In the genomic region with DNA sequence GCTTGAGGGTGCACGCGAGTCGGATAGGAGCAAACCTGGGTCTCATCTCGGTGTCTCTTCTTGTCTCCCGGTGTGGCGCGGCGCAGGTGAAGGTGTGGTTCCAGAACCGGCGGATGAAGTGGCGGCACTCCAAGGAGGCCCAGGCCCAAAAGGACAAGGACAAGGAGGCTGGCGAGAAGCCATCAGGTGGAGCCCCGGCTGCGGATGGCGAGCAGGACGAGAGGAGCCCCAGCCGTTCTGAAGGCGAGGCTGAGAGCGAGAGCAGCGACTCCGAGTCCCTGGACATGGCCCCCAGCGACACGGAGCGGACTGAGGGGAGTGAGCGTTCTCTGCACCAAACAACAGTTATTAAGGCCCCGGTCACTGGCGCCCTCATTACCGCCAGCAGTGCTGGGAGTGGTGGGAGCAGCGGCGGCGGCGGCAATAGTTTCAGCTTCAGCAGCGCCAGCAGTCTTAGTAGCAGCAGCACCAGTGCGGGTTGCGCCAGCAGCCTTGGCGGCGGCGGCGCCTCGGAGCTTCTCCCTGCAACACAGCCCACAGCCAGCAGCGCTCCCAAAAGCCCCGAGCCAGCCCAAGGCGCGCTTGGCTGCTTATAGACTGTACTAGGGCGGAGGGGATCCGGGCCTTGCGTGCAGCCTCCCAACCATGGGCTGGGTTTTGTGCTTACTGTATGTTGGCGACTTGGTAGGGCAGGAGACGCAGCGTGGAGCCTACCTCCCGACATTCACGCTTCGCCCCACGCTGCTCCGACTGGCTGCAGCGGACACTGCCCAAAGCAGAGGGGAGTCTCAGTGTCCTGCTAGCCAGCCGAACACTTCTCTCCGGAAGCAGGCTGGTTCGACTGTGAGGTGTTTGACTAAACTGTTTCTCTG, we compare ENCODE assay signal across 15 cellular contexts. TPM values are rescaled to one million over a fixed set of nuclear protein-coding genes. Genes with fewer than 3 reads are reported as not detected.
DNase-seq lines count a peak whose midpoint lies in the region; FAIRE-seq and TF ChIP-seq lines count a peak whose summit lies in the region.
"Had no signal": no experiment of that assay in that cellular context is flagged by ENCODE, and none has a peak within 500 bp of the region (broad histone marks: within the 10 kb centered on the region; RNA-seq: fewer than 3 reads in every experiment).

No MANE protein-coding gene starts in this region.

- H2BK15ac ChIP-seq in H1 (ENCODE audit: low read length): peak overlapping the region; percentile 81; the same call in 1 of the 2 replicates

- H2BK20ac ChIP-seq in H1 (ENCODE audit: low read length): no peak overlapping the region

- H3K27ac ChIP-seq in H1 (ENCODE audit: low read depth, low read length) (no peak overlapping the region), keratinocyte (ENCODE audit: control insufficient read depth, insufficient read depth, low read length) (no peak overlapping the region), small intestine (ENCODE audit: low read depth in 1 of 2, low read length in 1 of 2) (no peak overlapping the region), PC-9 (no peak overlapping the region)
- H3K27ac ChIP-seq: right lobe of liver had no signal

- H3K79me2 ChIP-seq in H1 (ENCODE audit: control insufficient read depth in 1 of 2, insufficient read depth in 2 of 2, low read length in 2 of 2) (no peaks in the 10 kb centered on the region), keratinocyte (ENCODE audit: control insufficient read depth, insufficient read depth, low read length) (no peaks in the 10 kb centered on the region), PC-9 (ENCODE audit: low read depth) (no peaks in the 10 kb centered on the region)

- POLR2A ChIA-PET in H1 (lab: Charles Lee; ENCODE audit: partially characterized antibody): interaction anchor here (1.8 kb wide), 1 partner anchor 10 kb away, joined by 6 read pairs; no protein-coding TSS in a partner anchor
- POLR2A ChIA-PET in PC-9 (lab: Charles Lee; ENCODE audit: unreplicated experiment): no interaction called here

- H3K27ac Mint-ChIP-seq in progenitor cell of endocrine pancreas: no peak overlapping the region
- no peak overlapping the region for H3K27ac Mint-ChIP-seq in activated naive CD8-positive, alpha-beta T cell treated with anti-CD3 and anti-CD28 coated beads for 36 hours
- H3K27ac Mint-ChIP-seq: activated T-cell treated with anti-CD3 and anti-CD28 coated beads, Interleukin-2, amount 50 U/mL, for 72 hours had no signal

- H2BK120ac ChIP-seq in H1 (replicated peaks; ENCODE audit: low read depth, low read length): no peak overlapping the region

- intact Hi-C loops in PC-9 (cut with micrococcal nuclease; ENCODE audit: unreplicated experiment): no loop called here

- H3K56ac ChIP-seq in H1 (replicated peaks; ENCODE audit: insufficient read length, low read depth, low read length): no peak overlapping the region

- dilution Hi-C loops in keratinocyte (cut with MboI; ENCODE audit: extremely low pct_ligation_motif_present, low sequenced_read_pairs): no loop called here

- CTCF ChIA-PET in H1 (lab: Charles Lee; ENCODE audit: partially characterized antibody) (interaction anchor here (0.7 to 3.8 kb wide), 4 partner anchors 9 to 573 kb away, joined by 3 to 32 read pairs (median 8); no protein-coding TSS in a partner anchor), PC-9 (lab: Charles Lee) (no interaction called here)

- TF ChIP-seq CTCF in H1 (IDR thresholded peaks at IDR 0.05; ENCODE audit: control extremely low read depth in 1 of 3, insufficient read depth in 1 of 3, low read depth in 1 of 3, low read length in 3 of 3): peak in 1 of 3 experiments; percentile 2; a peak in 1 of 4 replicates
- TF ChIP-seq CTCF in keratinocyte (optimal IDR thresholded peaks at IDR 0.05 in 1 of 3, IDR thresholded peaks at IDR 0.05 in 1 of 3, conservative IDR thresholded peaks at IDR 0.05 in 1 of 3; ENCODE audit: extremely low read depth in 1 of 3, insufficient read depth in 2 of 3, low read length in 3 of 3): no peak
- TF ChIP-seq CTCF in progenitor cell of endocrine pancreas (IDR thresholded peaks at IDR 0.05; ENCODE audit: unreplicated experiment): peak; percentile 25
- TF ChIP-seq CTCF in PC-9 (conservative IDR thresholded peaks at IDR 0.05): no peak

- H2BK12ac ChIP-seq in H1 (ENCODE audit: low read depth, low read length): peak overlapping the region; percentile 50; the same call in 1 of the 2 replicates

- no peak for FAIRE-seq in H1 (lab: Jason Lieb, UNC)
- no peak for FAIRE-seq in keratinocyte (lab: Jason Lieb, UNC)
- FAIRE-seq in small intestine (lab: Jason Lieb, UNC): no peak

- H3K79me1 ChIP-seq in H1 (ENCODE audit: low read depth, low read length): no peaks in the 10 kb centered on the region

- peaks cover 4% of the 10 kb centered on the region; the same call in 1 of the 2 replicates for H3K23me2 ChIP-seq in H1 (ENCODE audit: low read depth, low read length)

- TF ChIP-seq RAD21 in H1 (IDR thresholded peaks at IDR 0.05 in 1 of 2, conservative IDR thresholded peaks at IDR 0.05 in 1 of 2; ENCODE audit: low read depth in 2 of 2, low read length in 2 of 2): peak in 1 of 2 experiments; percentile 18; a peak in 2 of 4 replicates

- no peak overlapping the region for H2BK5ac ChIP-seq in H1 (ENCODE audit: low read depth, low read length)

- no peak overlapping the region for H4K91ac ChIP-seq in H1 (replicated peaks; ENCODE audit: insufficient read length, low read length)

- H3K9me2 ChIP-seq in PC-9 (ENCODE audit: insufficient read depth): no peaks in the 10 kb centered on the region

- H4K5ac ChIP-seq in H1 (ENCODE audit: insufficient read length, low read depth, low read length): no peak overlapping the region

- H3K4me1 ChIP-seq in H1 (replicated peaks in 1 of 4; ENCODE audit: control insufficient read depth in 3 of 4, insufficient read depth in 4 of 4, low read length in 3 of 4) (peaks cover 9 to 47% (median 20%) of the 10 kb centered on the region in 4 experiments), keratinocyte (ENCODE audit: control insufficient read depth, extremely low read depth, insufficient read depth, low read length) (peaks cover 5% of the 10 kb centered on the region), small intestine (ENCODE audit: control insufficient read depth in 2 of 2, insufficient read depth in 1 of 2, low read depth in 1 of 2, low read length in 1 of 2) (no peaks in the 10 kb centered on the region), PC-9 (replicated peaks; ENCODE audit: insufficient read depth) (peaks cover 6% of the 10 kb centered on the region)

- H3K18ac ChIP-seq in H1 (ENCODE audit: extremely low read depth, low read length): no peak overlapping the region; the same call in none of the 2 replicates

- H3K4me3 Mint-ChIP-seq in progenitor cell of endocrine pancreas (ENCODE audit: low read depth): no peak overlapping the region
- H3K4me3 Mint-ChIP-seq in activated naive CD8-positive, alpha-beta T cell treated with anti-CD3 and anti-CD28 coated beads for 36 hours: no peak overlapping the region
- H3K4me3 Mint-ChIP-seq: activated T-cell treated with anti-CD3 and anti-CD28 coated beads, Interleukin-2, amount 50 U/mL, for 72 hours had no signal

- DNase-seq in H7 (peak; percentile 89), H1 (ENCODE audit: low read depth in 1 of 2, low spot score in 2 of 2) (peak in 1 of 2 experiments; percentile 69), keratinocyte (ENCODE audit: low read depth, low spot score) (no peak), progenitor cell of endocrine pancreas (ENCODE audit: low spot score, unreplicated experiment) (no peak), small intestine (no peak), PC-9 (no peak), COR-L47 (lab: John Stamatoyannopoulos, UW) (no peak)
- DNase-seq in activated naive CD8-positive, alpha-beta T cell treated with anti-CD3 and anti-CD28 coated beads for 36 hours: no peak
- DNase-seq: activated T-cell treated with anti-CD3 and anti-CD28 coated beads, Interleukin-2, amount 50 U/mL, for 72 hours; Kasumi-1; NCI-H146; NCI-H748 treated with DMSO at 0.1 percent for 48 hours; T-helper 2 cell had no signal

- no peaks in the 10 kb centered on the region for H3K9me3 ChIP-seq in H1 (ENCODE audit: insufficient read depth in 2 of 2, low read depth in 1 of 2, low read length in 1 of 2)
- peaks cover 5% of the 10 kb centered on the region for H3K9me3 ChIP-seq in keratinocyte (ENCODE audit: control insufficient read depth, low read depth, low read length)
- no peaks in the 10 kb centered on the region for H3K9me3 ChIP-seq in small intestine (ENCODE audit: control insufficient read depth, low read depth)
- H3K9me3 ChIP-seq in PC-9 (ENCODE audit: insufficient read depth, low read depth): no peaks in the 10 kb centered on the region
- H3K9me3 ChIP-seq: heart right ventricle, right lobe of liver had no signal

- H3K9ac ChIP-seq in H1 (replicated peaks in 1 of 4; ENCODE audit: extremely low read depth in 1 of 4, low read depth in 3 of 4, low read length in 3 of 4) (no peak overlapping the region), keratinocyte (ENCODE audit: control insufficient read depth, extremely low read depth, insufficient read depth, low read length) (no peak overlapping the region)

- H3K36me3 ChIP-seq in H7 (replicated peaks; ENCODE audit: control insufficient read depth, insufficient read depth, low read length): no peaks in the 10 kb centered on the region
- H3K36me3 ChIP-seq in H1 (ENCODE audit: control insufficient read depth in 2 of 4, insufficient read depth in 4 of 4, low read length in 3 of 4): peaks cover 0 to 5% (median 0%) of the 10 kb centered on the region in 4 experiments; a peak in 1 of 8 replicates
- H3K36me3 ChIP-seq in keratinocyte (ENCODE audit: control insufficient read depth in 2 of 2, extremely low read depth in 1 of 2, insufficient read depth in 2 of 2, low read length in 2 of 2): no peaks in the 10 kb centered on the region
- H3K36me3 ChIP-seq in small intestine (ENCODE audit: control insufficient read depth in 2 of 2, insufficient read depth in 2 of 2, low read length in 2 of 2): no peaks in the 10 kb centered on the region
- no peaks in the 10 kb centered on the region for H3K36me3 ChIP-seq in PC-9 (ENCODE audit: low read depth)

- H2AFZ ChIP-seq in H1 (ENCODE audit: low read length) (no peak overlapping the region), keratinocyte (ENCODE audit: control insufficient read depth, low read length) (peak overlapping the region; percentile 6), PC-9 (no peak overlapping the region)

- no peak for TF ChIP-seq POLR2A in H1 (IDR thresholded peaks at IDR 0.05; ENCODE audit: control extremely low read depth in 1 of 2, low read depth in 2 of 2, low read length in 2 of 2)

- no peak overlapping the region for H3K4ac ChIP-seq in H1 (replicated peaks; ENCODE audit: insufficient read length, low read depth, low read length)

- H3K4me2 ChIP-seq in H1 (ENCODE audit: insufficient read depth in 1 of 2, low read depth in 2 of 2, low read length in 2 of 2): peak overlapping the region; percentile 58 to 72
- H3K4me2 ChIP-seq in keratinocyte (ENCODE audit: control insufficient read depth, extremely low read depth, insufficient read depth, low read depth, low read length): peak overlapping the region; percentile 51
- no peak overlapping the region for H3K4me2 ChIP-seq in PC-9

- H3K23ac ChIP-seq in H1 (ENCODE audit: insufficient read length): no peak overlapping the region

- BruUV-seq in PC-9 (replicated peaks; lab: Mats Ljungman, UMichigan): no TSS peak

- no peak overlapping the region for H3K14ac ChIP-seq in H1 (ENCODE audit: insufficient read length)

- H3K27me3 ChIP-seq in H7 (ENCODE audit: control insufficient read depth, insufficient read depth, low read length) (peaks cover 100% of the 10 kb centered on the region), H1 (replicated peaks in 1 of 4; ENCODE audit: control insufficient read depth in 3 of 4, extremely low read depth in 1 of 4, insufficient read depth in 3 of 4, low read length in 3 of 4) (peaks cover 94 to 100% (median 99%) of the 10 kb centered on the region in 4 experiments), keratinocyte (ENCODE audit: control insufficient read depth, extremely low read depth, insufficient read depth, low read length) (peaks cover 99% of the 10 kb centered on the region), small intestine (ENCODE audit: control insufficient read depth in 2 of 2, insufficient read depth in 2 of 2, low read length in 2 of 2) (peaks cover 0 to 10% of the 10 kb centered on the region in 2 donors), PC-9 (ENCODE audit: insufficient read depth, low read depth) (peaks cover 4% of the 10 kb centered on the region; the same call in 1 of the 2 replicates)
- H3K27me3 ChIP-seq: right lobe of liver had no signal

- no peaks in the 10 kb centered on the region for H3F3A ChIP-seq in PC-9 (ENCODE audit: insufficient read depth, low read depth)

- no peaks in the 10 kb centered on the region for H3K36me3 Mint-ChIP-seq in progenitor cell of endocrine pancreas (ENCODE audit: insufficient read depth)
- no peaks in the 10 kb centered on the region for H3K36me3 Mint-ChIP-seq in activated naive CD8-positive, alpha-beta T cell treated with anti-CD3 and anti-CD28 coated beads for 36 hours

- no peaks in the 10 kb centered on the region for H3K9me1 ChIP-seq in keratinocyte (ENCODE audit: control insufficient read depth, extremely low read depth, insufficient read depth, low read length)

- 3% methylated on average over 55 of the region's 59 CpGs; no CpG with 5 or more reads in 1 of the 2 experiments for WGBS in H1 (ENCODE audit: extremely low coverage in 1 of 2, insufficient coverage in 1 of 2, insufficient read length in 1 of 2, insufficient replicate concordance in 2 of 2, low coverage in 1 of 2, low lambda C conversion rate in 2 of 2, missing lambda C conversion rate in 1 of 2), 2 experiments
- WGBS in small intestine, 3 donors: 48 to 68% (median 50%) methylated on average over 59 of the region's 59 CpGs

- no peaks in the 10 kb centered on the region for H3K9me3 Mint-ChIP-seq in progenitor cell of endocrine pancreas (ENCODE audit: low read depth)
- no peaks in the 10 kb centered on the region for H3K9me3 Mint-ChIP-seq in activated naive CD8-positive, alpha-beta T cell treated with anti-CD3 and anti-CD28 coated beads for 36 hours
- H3K9me3 Mint-ChIP-seq: activated T-cell treated with anti-CD3 and anti-CD28 coated beads, Interleukin-2, amount 50 U/mL, for 72 hours had no signal

- TF ChIP-seq EP300 in H1 (IDR thresholded peaks at IDR 0.05; ENCODE audit: borderline replicate concordance in 1 of 2, low read depth in 2 of 2, low read length in 2 of 2): no peak

- H3K4me3 ChIP-seq in H7 (ENCODE audit: insufficient read depth, low read depth, low read length) (peak overlapping the region; percentile 16), H1 (ENCODE audit: extremely low read depth in 1 of 4, insufficient read depth in 2 of 4, low read depth in 3 of 4, low read length in 4 of 4) (peak overlapping the region; percentile 10 to 52 (median 28); a peak in 6 of 8 replicates), keratinocyte (ENCODE audit: control insufficient read depth in 2 of 3, extremely low read depth in 1 of 3, insufficient read depth in 2 of 3, low read depth in 1 of 3, low read length in 3 of 3) (peak overlapping the region in 1 of 3 experiments; percentile 27), small intestine (ENCODE audit: low read depth in 1 of 2, low read length in 2 of 2) (no peak overlapping the region), PC-9 (no peak overlapping the region)
- H3K4me3 ChIP-seq: right lobe of liver had no signal

- H3K4me1 Mint-ChIP-seq in progenitor cell of endocrine pancreas (ENCODE audit: low read depth): peaks cover 14% of the 10 kb centered on the region
- H3K4me1 Mint-ChIP-seq in activated naive CD8-positive, alpha-beta T cell treated with anti-CD3 and anti-CD28 coated beads for 36 hours: peaks cover 15% of the 10 kb centered on the region

- no peak overlapping the region for H2AK5ac ChIP-seq in H1 (ENCODE audit: low read depth, low read length)

- peaks cover 95% of the 10 kb centered on the region for H3K27me3 Mint-ChIP-seq in progenitor cell of endocrine pancreas
- peaks cover 91% of the 10 kb centered on the region for H3K27me3 Mint-ChIP-seq in activated naive CD8-positive, alpha-beta T cell treated with anti-CD3 and anti-CD28 coated beads for 36 hours

- no peak overlapping the region; the same call in 1 of the 2 replicates for H4K8ac ChIP-seq in H1 (ENCODE audit: extremely low read depth, insufficient read depth, low read length)

- H4K20me1 ChIP-seq in H1 (replicated peaks in 1 of 2; ENCODE audit: control insufficient read depth in 1 of 2, insufficient read depth in 2 of 2, low read length in 2 of 2) (peaks cover 44% of the 10 kb centered on the region in 2 experiments), keratinocyte (ENCODE audit: control insufficient read depth, extremely low read depth, insufficient read depth, low read length) (no peaks in the 10 kb centered on the region), PC-9 (ENCODE audit: insufficient read depth) (no peaks in the 10 kb centered on the region)

RNA-seq across cellular contexts. Expression of a gene that starts 5.1 kb away (rescaled TPM):
- total RNA-seq in H7 (2014; rRNA removed; shearing (Covaris generic)): 0.21 TPM in 1 of 2 replicates, not detected in the other
- 0.30 and 0.50 TPM in 2 replicates for total RNA-seq in H1 (2021; fragmentation: NEBNext Ultra II Directional; extraction: Animal tissue kit (Norgen Biotek cat#: 25700))
- polyA plus RNA-seq in H1 (2011; rRNA removed) (0.11 and 0.17 TPM in 2 replicates), keratinocyte (not detected in 3 replicates), small intestine (1 to 10 TPM in 2 of 3 donors, under 1 TPM in 1; 0.45 to 6.8 (median 1.9) TPM)
- polyA plus RNA-seq in H1 (2011; cell fraction: cytosol; rRNA removed): 0.47 TPM
- 0.56 TPM for polyA plus RNA-seq in H1 (2011; cell fraction: nucleus; rRNA removed)
- 0.27 to 0.69 TPM (median 0.42 TPM) in 3 of 4 replicates, not detected in the other for polyA plus RNA-seq in H1 (2012, experiment 1 of 2)
- 0.67 TPM for polyA plus RNA-seq in H1 (2012, experiment 2 of 2)
- polyA plus RNA-seq in H1 (2013, experiment 1 of 2): 0.16 TPM
- 0.15 TPM for polyA plus RNA-seq in H1 (2013, experiment 2 of 2)
- 0.07 TPM in 1 of 2 replicates, not detected in the other for polyA minus RNA-seq in H1 (2011; rRNA and poly(A)+ RNA removed)
- not detected for polyA minus RNA-seq in H1 (2011; cell fraction: cytosol; rRNA and poly(A)+ RNA removed)
- polyA minus RNA-seq in H1 (2011; cell fraction: nucleus; rRNA and poly(A)+ RNA removed): 0.30 TPM
- not detected for polyA plus RNA-seq in keratinocyte (2011; ENCODE audit: low read depth)
- not detected in 2 replicates for polyA plus RNA-seq in keratinocyte (2011; cell fraction: cytosol; rRNA removed)
- polyA plus RNA-seq in keratinocyte (2011; cell fraction: nucleus; rRNA removed): not detected in 2 replicates
- not detected in 2 replicates for polyA plus RNA-seq in keratinocyte (2012; ENCODE audit: low replicate concordance)
- polyA minus RNA-seq in keratinocyte: not detected in 3 replicates
- not detected for polyA minus RNA-seq in keratinocyte (2011; cell fraction: cytosol; rRNA and poly(A)+ RNA removed)
- not detected in 2 replicates for polyA minus RNA-seq in keratinocyte (2011; cell fraction: nucleus; rRNA and poly(A)+ RNA removed)
- total RNA-seq in progenitor cell of endocrine pancreas (0.48 and 0.53 TPM in 2 replicates), PC-9 (2021) (1.1 and 1.8 TPM in 2 replicates)
- not detected for total RNA-seq in activated naive CD8-positive, alpha-beta T cell treated with anti-CD3 and anti-CD28 coated beads for 36 hours

Comparison
In these comparisons a context has a peak if more than half of its experiments do, and no peak if none do; other contexts are left out.
1. H3K4me3 ChIP-seq: peak in H7 (single experiment) and H1 (4 of 4); none in small intestine (0 of 2) and PC-9 (single experiment).